ENCODE assay signal across 1 cellular context in the genomic region with DNA sequence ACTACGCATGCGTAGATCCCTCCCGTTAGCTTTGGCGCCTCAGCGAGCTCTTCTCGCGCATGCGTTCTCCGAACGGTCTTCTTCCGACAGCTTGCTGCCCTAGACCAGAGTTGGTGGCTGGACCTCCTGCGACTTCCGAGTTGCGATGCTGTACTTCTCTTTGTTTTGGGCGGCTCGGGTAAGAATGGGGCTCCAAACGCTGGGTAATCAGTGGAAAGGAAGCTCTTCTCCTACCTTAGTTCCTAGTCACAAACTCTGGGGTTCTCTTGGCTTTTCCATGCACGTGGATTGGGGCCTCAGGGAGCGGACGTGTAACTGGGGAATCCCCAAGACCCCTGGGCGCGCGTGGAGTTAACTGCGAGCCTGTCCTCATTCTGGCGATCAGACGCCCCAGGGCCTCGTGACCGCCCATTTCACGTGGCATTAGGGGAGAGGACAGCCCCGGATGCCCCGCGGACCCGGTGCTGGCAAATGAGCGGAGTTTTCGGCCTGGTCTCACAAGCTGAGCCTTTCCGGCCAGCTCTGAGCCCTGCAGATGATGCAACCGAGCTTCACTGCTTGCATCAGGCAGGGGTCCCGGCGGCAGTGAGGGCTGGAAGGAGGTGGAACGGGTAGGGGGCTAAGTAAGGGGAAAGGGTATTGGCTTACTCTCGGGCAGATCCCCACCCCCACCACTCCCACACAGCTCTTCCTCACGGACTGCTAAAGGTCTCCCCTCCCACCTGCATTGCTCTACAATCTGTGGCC.
A peak's percentile ranks its signal among the peaks of the same experiment; 100 is the strongest.
TF ChIP-seq lines count a peak whose summit lies in the region.

A gene (plus strand): TSS at position 78 of the 747 bp plus-strand sequence. CDS start 68 bp downstream, at position 146.

TF ChIP-seq in K562, 482 proteins besides CTCF, POLR2A, EP300 and RAD21 (continued from another document):
- TF ChIP-seq, protein P1, sequence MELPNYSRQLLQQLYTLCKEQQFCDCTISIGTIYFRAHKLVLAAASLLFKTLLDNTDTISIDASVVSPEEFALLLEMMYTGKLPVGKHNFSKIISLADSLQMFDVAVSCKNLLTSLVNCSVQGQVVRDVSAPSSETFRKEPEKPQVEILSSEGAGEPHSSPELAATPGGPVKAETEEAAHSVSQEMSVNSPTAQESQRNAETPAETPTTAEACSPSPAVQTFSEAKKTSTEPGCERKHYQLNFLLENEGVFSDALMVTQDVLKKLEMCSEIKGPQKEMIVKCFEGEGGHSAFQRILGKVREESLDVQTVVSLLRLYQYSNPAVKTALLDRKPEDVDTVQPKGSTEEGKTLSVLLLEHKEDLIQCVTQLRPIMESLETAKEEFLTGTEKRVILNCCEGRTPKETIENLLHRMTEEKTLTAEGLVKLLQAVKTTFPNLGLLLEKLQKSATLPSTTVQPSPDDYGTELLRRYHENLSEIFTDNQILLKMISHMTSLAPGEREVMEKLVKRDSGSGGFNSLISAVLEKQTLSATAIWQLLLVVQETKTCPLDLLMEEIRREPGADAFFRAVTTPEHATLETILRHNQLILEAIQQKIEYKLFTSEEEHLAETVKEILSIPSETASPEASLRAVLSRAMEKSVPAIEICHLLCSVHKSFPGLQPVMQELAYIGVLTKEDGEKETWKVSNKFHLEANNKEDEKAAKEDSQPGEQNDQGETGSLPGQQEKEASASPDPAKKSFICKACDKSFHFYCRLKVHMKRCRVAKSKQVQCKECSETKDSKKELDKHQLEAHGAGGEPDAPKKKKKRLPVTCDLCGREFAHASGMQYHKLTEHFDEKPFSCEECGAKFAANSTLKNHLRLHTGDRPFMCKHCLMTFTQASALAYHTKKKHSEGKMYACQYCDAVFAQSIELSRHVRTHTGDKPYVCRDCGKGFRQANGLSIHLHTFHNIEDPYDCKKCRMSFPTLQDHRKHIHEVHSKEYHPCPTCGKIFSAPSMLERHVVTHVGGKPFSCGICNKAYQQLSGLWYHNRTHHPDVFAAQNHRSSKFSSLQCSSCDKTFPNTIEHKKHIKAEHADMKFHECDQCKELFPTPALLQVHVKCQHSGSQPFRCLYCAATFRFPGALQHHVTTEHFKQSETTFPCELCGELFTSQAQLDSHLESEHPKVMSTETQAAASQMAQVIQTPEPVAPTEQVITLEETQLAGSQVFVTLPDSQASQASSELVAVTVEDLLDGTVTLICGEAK (IDR thresholded peaks at IDR 0.05) = peak; percentile 21; the same call in 1 of the 2 replicates
- TF ChIP-seq, protein P1 (CRISPR knock-in tag; IDR thresholded peaks at IDR 0.05) = no peak
- TF ChIP-seq, protein P2, sequence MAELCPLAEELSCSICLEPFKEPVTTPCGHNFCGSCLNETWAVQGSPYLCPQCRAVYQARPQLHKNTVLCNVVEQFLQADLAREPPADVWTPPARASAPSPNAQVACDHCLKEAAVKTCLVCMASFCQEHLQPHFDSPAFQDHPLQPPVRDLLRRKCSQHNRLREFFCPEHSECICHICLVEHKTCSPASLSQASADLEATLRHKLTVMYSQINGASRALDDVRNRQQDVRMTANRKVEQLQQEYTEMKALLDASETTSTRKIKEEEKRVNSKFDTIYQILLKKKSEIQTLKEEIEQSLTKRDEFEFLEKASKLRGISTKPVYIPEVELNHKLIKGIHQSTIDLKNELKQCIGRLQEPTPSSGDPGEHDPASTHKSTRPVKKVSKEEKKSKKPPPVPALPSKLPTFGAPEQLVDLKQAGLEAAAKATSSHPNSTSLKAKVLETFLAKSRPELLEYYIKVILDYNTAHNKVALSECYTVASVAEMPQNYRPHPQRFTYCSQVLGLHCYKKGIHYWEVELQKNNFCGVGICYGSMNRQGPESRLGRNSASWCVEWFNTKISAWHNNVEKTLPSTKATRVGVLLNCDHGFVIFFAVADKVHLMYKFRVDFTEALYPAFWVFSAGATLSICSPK (IDR thresholded peaks at IDR 0.05; ENCODE audit: borderline replicate concordance) = no peak
- TF ChIP-seq ZNF79 (CRISPR knock-in tag; IDR thresholded peaks at IDR 0.05; ENCODE audit: low read depth) = no peak
- no peak for TF ChIP-seq PYGO2 (tag; IDR thresholded peaks at IDR 0.05)
- no peak for TF ChIP-seq TCF7L2 (IDR thresholded peaks at IDR 0.05; ENCODE audit: low read depth, low read length)
- TF ChIP-seq, protein P3, sequence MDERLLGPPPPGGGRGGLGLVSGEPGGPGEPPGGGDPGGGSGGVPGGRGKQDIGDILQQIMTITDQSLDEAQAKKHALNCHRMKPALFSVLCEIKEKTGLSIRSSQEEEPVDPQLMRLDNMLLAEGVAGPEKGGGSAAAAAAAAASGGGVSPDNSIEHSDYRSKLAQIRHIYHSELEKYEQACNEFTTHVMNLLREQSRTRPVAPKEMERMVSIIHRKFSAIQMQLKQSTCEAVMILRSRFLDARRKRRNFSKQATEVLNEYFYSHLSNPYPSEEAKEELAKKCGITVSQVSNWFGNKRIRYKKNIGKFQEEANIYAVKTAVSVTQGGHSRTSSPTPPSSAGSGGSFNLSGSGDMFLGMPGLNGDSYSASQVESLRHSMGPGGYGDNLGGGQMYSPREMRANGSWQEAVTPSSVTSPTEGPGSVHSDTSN (CRISPR knock-in tag; IDR thresholded peaks at IDR 0.05; ENCODE audit: low read depth) = no peak
- TF ChIP-seq, protein P3 (tag; conservative IDR thresholded peaks at IDR 0.05; ENCODE audit: low read depth) = no peak
- TF ChIP-seq CHD1 (IDR thresholded peaks at IDR 0.05; ENCODE audit: low read length) = no peak
- TF ChIP-seq, protein P4, sequence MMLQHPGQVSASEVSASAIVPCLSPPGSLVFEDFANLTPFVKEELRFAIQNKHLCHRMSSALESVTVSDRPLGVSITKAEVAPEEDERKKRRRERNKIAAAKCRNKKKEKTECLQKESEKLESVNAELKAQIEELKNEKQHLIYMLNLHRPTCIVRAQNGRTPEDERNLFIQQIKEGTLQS (IDR thresholded peaks at IDR 0.05) = peak; percentile 96
- TF ChIP-seq, protein P4 (CRISPR knock-in tag; conservative IDR thresholded peaks at IDR 0.05) = 0 out of 2 replicates have a peak, but pooled peaks have one; percentile 52
- no peak for TF ChIP-seq MCM3 (IDR thresholded peaks at IDR 0.05)
- TF ChIP-seq, protein P5, sequence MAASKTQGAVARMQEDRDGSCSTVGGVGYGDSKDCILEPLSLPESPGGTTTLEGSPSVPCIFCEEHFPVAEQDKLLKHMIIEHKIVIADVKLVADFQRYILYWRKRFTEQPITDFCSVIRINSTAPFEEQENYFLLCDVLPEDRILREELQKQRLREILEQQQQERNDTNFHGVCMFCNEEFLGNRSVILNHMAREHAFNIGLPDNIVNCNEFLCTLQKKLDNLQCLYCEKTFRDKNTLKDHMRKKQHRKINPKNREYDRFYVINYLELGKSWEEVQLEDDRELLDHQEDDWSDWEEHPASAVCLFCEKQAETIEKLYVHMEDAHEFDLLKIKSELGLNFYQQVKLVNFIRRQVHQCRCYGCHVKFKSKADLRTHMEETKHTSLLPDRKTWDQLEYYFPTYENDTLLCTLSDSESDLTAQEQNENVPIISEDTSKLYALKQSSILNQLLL (CRISPR knock-in tag; IDR thresholded peaks at IDR 0.05; ENCODE audit: borderline replicate concordance) = no peak
- TF ChIP-seq, protein P6, sequence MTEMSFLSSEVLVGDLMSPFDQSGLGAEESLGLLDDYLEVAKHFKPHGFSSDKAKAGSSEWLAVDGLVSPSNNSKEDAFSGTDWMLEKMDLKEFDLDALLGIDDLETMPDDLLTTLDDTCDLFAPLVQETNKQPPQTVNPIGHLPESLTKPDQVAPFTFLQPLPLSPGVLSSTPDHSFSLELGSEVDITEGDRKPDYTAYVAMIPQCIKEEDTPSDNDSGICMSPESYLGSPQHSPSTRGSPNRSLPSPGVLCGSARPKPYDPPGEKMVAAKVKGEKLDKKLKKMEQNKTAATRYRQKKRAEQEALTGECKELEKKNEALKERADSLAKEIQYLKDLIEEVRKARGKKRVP (CRISPR knock-in tag; IDR thresholded peaks at IDR 0.05) = peak; percentile 98
- TF ChIP-seq SIRT6 (IDR thresholded peaks at IDR 0.05; ENCODE audit: low read depth, low read length) = no peak
- TF ChIP-seq ZNF3 (CRISPR knock-in tag; IDR thresholded peaks at IDR 0.05) = no peak
- no peak for TF ChIP-seq RBM22 (IDR thresholded peaks at IDR 0.05; ENCODE audit: low read depth, low read length, poor library complexity, severe bottlenecking)
- TF ChIP-seq TEAD1 (CRISPR knock-in tag; IDR thresholded peaks at IDR 0.05) = peak in 1 of 2 experiments; percentile 11; a peak in 1 of 4 replicates
- no peak for TF ChIP-seq TCFL5 (CRISPR knock-in tag; conservative IDR thresholded peaks at IDR 0.05)
- TF ChIP-seq, protein P7, sequence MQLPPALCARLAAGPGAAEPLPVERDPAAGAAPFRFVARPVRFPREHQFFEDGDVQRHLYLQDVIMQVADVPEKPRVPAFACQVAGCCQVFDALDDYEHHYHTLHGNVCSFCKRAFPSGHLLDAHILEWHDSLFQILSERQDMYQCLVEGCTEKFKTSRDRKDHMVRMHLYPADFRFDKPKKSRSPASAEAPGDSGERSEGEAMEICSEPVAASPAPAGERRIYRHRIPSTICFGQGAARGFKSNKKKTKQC (CRISPR knock-in tag; IDR thresholded peaks at IDR 0.05) = peak; percentile 72; the same call in 1 of the 2 replicates
- no peak for TF ChIP-seq BMI1 (IDR thresholded peaks at IDR 0.05; ENCODE audit: low read length)
- no peak; the same call in 1 of the 2 replicates for TF ChIP-seq ZZZ3 (IDR thresholded peaks at IDR 0.05)
- TF ChIP-seq, protein P8, sequence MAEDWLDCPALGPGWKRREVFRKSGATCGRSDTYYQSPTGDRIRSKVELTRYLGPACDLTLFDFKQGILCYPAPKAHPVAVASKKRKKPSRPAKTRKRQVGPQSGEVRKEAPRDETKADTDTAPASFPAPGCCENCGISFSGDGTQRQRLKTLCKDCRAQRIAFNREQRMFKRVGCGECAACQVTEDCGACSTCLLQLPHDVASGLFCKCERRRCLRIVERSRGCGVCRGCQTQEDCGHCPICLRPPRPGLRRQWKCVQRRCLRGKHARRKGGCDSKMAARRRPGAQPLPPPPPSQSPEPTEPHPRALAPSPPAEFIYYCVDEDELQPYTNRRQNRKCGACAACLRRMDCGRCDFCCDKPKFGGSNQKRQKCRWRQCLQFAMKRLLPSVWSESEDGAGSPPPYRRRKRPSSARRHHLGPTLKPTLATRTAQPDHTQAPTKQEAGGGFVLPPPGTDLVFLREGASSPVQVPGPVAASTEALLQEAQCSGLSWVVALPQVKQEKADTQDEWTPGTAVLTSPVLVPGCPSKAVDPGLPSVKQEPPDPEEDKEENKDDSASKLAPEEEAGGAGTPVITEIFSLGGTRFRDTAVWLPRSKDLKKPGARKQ (CRISPR knock-in tag; IDR thresholded peaks at IDR 0.05) = no peak
- no peak for TF ChIP-seq FUS (optimal IDR thresholded peaks at IDR 0.05; ENCODE audit: low read depth, low read length)
- TF ChIP-seq FOXA3 (CRISPR knock-in tag; conservative IDR thresholded peaks at IDR 0.05 in 1 of 2, IDR thresholded peaks at IDR 0.05 in 1 of 2) = no peak; a peak in 1 of 4 replicates
- TF ChIP-seq SP2 (IDR thresholded peaks at IDR 0.05; ENCODE audit: extremely low read depth, low read depth, low read length, poor library complexity, severe bottlenecking) = no peak
- TF ChIP-seq NFXL1 (CRISPR knock-in tag; IDR thresholded peaks at IDR 0.05) = no peak
- no peak for TF ChIP-seq ESRRA (IDR thresholded peaks at IDR 0.05; ENCODE audit: borderline replicate concordance, low read depth)
